32 cellular contexts compared by ENCODE assay signal in genomic region chr6:157777344-157777743, GRCh38. TPM values are rescaled to one million over a fixed set of nuclear protein-coding genes. Genes with fewer than 3 reads are reported as not detected.
DNase-seq lines count a peak whose midpoint lies in the region; ATAC-seq, FAIRE-seq and TF ChIP-seq lines count a peak whose summit lies in the region.
"Had no signal": no experiment of that assay in that cellular context is flagged by ENCODE, and none has a peak within 500 bp of the region (broad histone marks: within the 10 kb centered on the region; RNA-seq: fewer than 3 reads in every experiment).

No MANE protein-coding gene starts in this region.

- no peak for TF ChIP-seq POLR2A in K562 (conservative IDR thresholded peaks at IDR 0.05)
- no peak for TF ChIP-seq POLR2A in Peyer's patch (IDR thresholded peaks at IDR 0.05)

- no peak overlapping the region for H3K27ac Mint-ChIP-seq in stimulated activated memory B cell treated with anti-CD40 and anti-IgM and Interleukin-4, amounts not matched to agents 10 μg/mL and 1 μg/mL and 100 μg/mL, for 72 hours
- H3K27ac Mint-ChIP-seq: B cell; CD14-positive monocyte; CD4-positive, alpha-beta memory T cell; CD4-positive, alpha-beta T cell; CD8-positive, alpha-beta memory T cell; CD8-positive, alpha-beta T cell had no signal

- H3K18ac ChIP-seq in neuronal stem cell (ENCODE audit: low read length) = no peak overlapping the region

- DNase-seq in K562 (ENCODE audit: extremely low read depth in 1 of 4, low spot score in 3 of 4) (no peak), neuronal stem cell (ENCODE audit: low spot score) (no peak), GM10266 (ENCODE audit: extremely low spot score) (no peak), Peyer's patch (no peak)
- DNase-seq: 8988T; ACHN; AML-193; BE2C; C1 segment of cervical spinal cord; Caco-2; Calu3; CD4-positive, alpha-beta memory T cell; CD4-positive, alpha-beta T cell; CD4-positive, CD25-positive, alpha-beta regulatory T cell; CD8-positive, alpha-beta memory T cell; CD8-positive, alpha-beta T cell; COR-L47; DMS 273 treated with DMSO at 0.1 percent for 48 hours; DMS153; DND-41; EL had no signal

- H3K4me3 ChIP-seq in HEK293 (ENCODE audit: low read depth, low read length) (no peak overlapping the region), K562 (no peak overlapping the region), neuronal stem cell (ENCODE audit: low read length in 2 of 2) (no peak overlapping the region), Peyer's patch (no peak overlapping the region)
- H3K4me3 ChIP-seq: A549; BLaER1; BLaER1 treated with 17β-estradiol and CSF1 and Interleukin-3, amounts not matched to agents 10 nM and 100 nM had no signal

- H3K4me2 ChIP-seq in K562 (ENCODE audit: insufficient read depth, low read length) = no peak overlapping the region
- no peak overlapping the region for H3K4me2 ChIP-seq in neuronal stem cell (ENCODE audit: insufficient read depth, low read length, poor library complexity, severe bottlenecking)
- H3K4me2 ChIP-seq: A549; BLaER1; BLaER1 treated with 17β-estradiol and CSF1 and Interleukin-3, amounts not matched to agents 10 nM and 100 nM had no signal

- H3K79me1 ChIP-seq in neuronal stem cell (ENCODE audit: low read depth, low read length) = no peaks in the 10 kb centered on the region

- peaks cover 6% of the 10 kb centered on the region for H3K27me3 Mint-ChIP-seq in stimulated activated memory B cell treated with anti-CD40 and anti-IgM and Interleukin-4, amounts not matched to agents 10 μg/mL and 1 μg/mL and 100 μg/mL, for 72 hours
- H3K27me3 Mint-ChIP-seq: CD4-positive, alpha-beta T cell had no signal

- in situ Hi-C loops in K562 (cut with MboI) = no loop called here

- no peaks in the 10 kb centered on the region for H3K9me1 ChIP-seq in K562 (ENCODE audit: control insufficient read depth, insufficient read depth, low read length)

- no peak for ATAC-seq in K562
- ATAC-seq in stimulated activated memory B cell treated with anti-CD40 and anti-IgM and Interleukin-4, amounts not matched to agents 10 μg/mL and 1 μg/mL and 100 μg/mL, for 72 hours = no peak
- ATAC-seq: A549; CD8-positive, alpha-beta T cell had no signal

- no peak overlapping the region for H2AK5ac ChIP-seq in neuronal stem cell (ENCODE audit: low read depth, low read length)

- H2AFZ ChIP-seq in K562 (ENCODE audit: low read depth, low read length) = 0 out of 2 replicates have a peak overlapping the region, but pooled peaks have one; percentile 5
- H2AFZ ChIP-seq in neuronal stem cell (ENCODE audit: low read length) = no peak overlapping the region

- H2BK5ac ChIP-seq in neuronal stem cell (ENCODE audit: low read length) = no peak overlapping the region

- H3K9me3 Mint-ChIP-seq in stimulated activated memory B cell treated with anti-CD40 and anti-IgM and Interleukin-4, amounts not matched to agents 10 μg/mL and 1 μg/mL and 100 μg/mL, for 72 hours = peaks cover 6% of the 10 kb centered on the region

- BruUV-seq in K562 (replicated peaks; lab: Mats Ljungman, UMichigan) = no TSS peak

- TF ChIP-seq EP300 in K562 (IDR thresholded peaks at IDR 0.05; ENCODE audit: low read length) = no peak

- no peak for TF ChIP-seq CTCF in HEK293 (tag by site-specific recombination; IDR thresholded peaks at IDR 0.05)
- TF ChIP-seq CTCF in K562 (IDR thresholded peaks at IDR 0.05 in 2 of 3, conservative IDR thresholded peaks at IDR 0.05 in 1 of 3; ENCODE audit: insufficient read depth in 2 of 3, low read depth in 1 of 3, low read length in 3 of 3) = no peak
- TF ChIP-seq CTCF in GM10266 (IDR thresholded peaks at IDR 0.05; ENCODE audit: control insufficient read depth, insufficient read depth, low read depth, missing control alignments) = no peak
- no peak for TF ChIP-seq CTCF in Peyer's patch (IDR thresholded peaks at IDR 0.05)

- H3K4me1 ChIP-seq in HEK293 (ENCODE audit: control insufficient read depth, insufficient read depth, low read length) (no peaks in the 10 kb centered on the region), K562 (replicated peaks in 1 of 2; ENCODE audit: control insufficient read depth in 2 of 2, insufficient read depth in 2 of 2, low read length in 2 of 2) (peaks cover 25 to 28% of the 10 kb centered on the region in 2 experiments), neuronal stem cell (ENCODE audit: control insufficient read depth in 2 of 2, insufficient read depth in 1 of 2, low read depth in 1 of 2, low read length in 2 of 2) (peaks cover 0 to 2% of the 10 kb centered on the region in 2 donors), Peyer's patch (no peaks in the 10 kb centered on the region)
- H3K4me1 ChIP-seq: BE2C had no signal

- TF ChIP-seq RAD21 in K562 (CRISPR knock-in tag; conservative IDR thresholded peaks at IDR 0.05 in 1 of 2, IDR thresholded peaks at IDR 0.05 in 1 of 2) = no peak

- H3K27ac ChIP-seq in HEK293 (ENCODE audit: extremely low read depth, low read depth, low read length) (no peak overlapping the region), K562 (ENCODE audit: extremely low read depth, low read depth, low read length) (no peak overlapping the region), neuronal stem cell (replicated peaks; ENCODE audit: low read length) (no peak overlapping the region), Peyer's patch (no peak overlapping the region)
- H3K27ac ChIP-seq: 22Rv1; A549; BLaER1; BLaER1 treated with 17β-estradiol and CSF1 and Interleukin-3, amounts not matched to agents 10 nM and 100 nM; C4-2B had no signal

- H3K9ac ChIP-seq in K562 (ENCODE audit: insufficient read depth in 1 of 2, low read depth in 2 of 2, low read length in 2 of 2) (no peak overlapping the region), neuronal stem cell (ENCODE audit: low read depth, low read length, poor library complexity) (no peak overlapping the region)
- H3K9ac ChIP-seq: BLaER1; BLaER1 treated with 17β-estradiol and CSF1 and Interleukin-3, amounts not matched to agents 10 nM and 100 nM had no signal

- no peaks in the 10 kb centered on the region for H3K36me3 Mint-ChIP-seq in stimulated activated memory B cell treated with anti-CD40 and anti-IgM and Interleukin-4, amounts not matched to agents 10 μg/mL and 1 μg/mL and 100 μg/mL, for 72 hours
- H3K36me3 Mint-ChIP-seq: CD14-positive monocyte; CD8-positive, alpha-beta T cell had no signal

- intact Hi-C loops in K562 (cut with micrococcal nuclease) = no loop called here

- no peak overlapping the region for H4K8ac ChIP-seq in neuronal stem cell (ENCODE audit: low read depth, low read length)

- 83% methylated on average over 4 of the region's 4 CpGs for WGBS in K562 (ENCODE audit: insufficient coverage, low coverage, missing lambda C conversion rate)
- no CpG with 5 or more reads among the region's 4 CpGs for WGBS in neuronal stem cell (ENCODE audit: extremely low coverage in 2 of 2, insufficient read length in 2 of 2, insufficient replicate concordance in 1 of 2), 2 donors

- H3K4me1 Mint-ChIP-seq in stimulated activated memory B cell treated with anti-CD40 and anti-IgM and Interleukin-4, amounts not matched to agents 10 μg/mL and 1 μg/mL and 100 μg/mL, for 72 hours = peaks cover 24% of the 10 kb centered on the region
- H3K4me1 Mint-ChIP-seq: CD14-positive monocyte had no signal

- H3K4ac ChIP-seq in neuronal stem cell (ENCODE audit: low read length) = no peak overlapping the region

- H3K23ac ChIP-seq in neuronal stem cell (ENCODE audit: low read depth, low read length, poor library complexity) = no peak overlapping the region

- H2BK120ac ChIP-seq in neuronal stem cell (ENCODE audit: low read depth, low read length) = no peak overlapping the region

- no peaks in the 10 kb centered on the region for H3K36me3 ChIP-seq in HEK293 (ENCODE audit: control insufficient read depth in 2 of 2, insufficient read depth in 1 of 2, low read length in 2 of 2)
- no peaks in the 10 kb centered on the region for H3K36me3 ChIP-seq in K562 (ENCODE audit: control insufficient read depth, insufficient read depth, low read length)
- H3K36me3 ChIP-seq in neuronal stem cell (replicated peaks in 1 of 2; ENCODE audit: control insufficient read depth in 2 of 2, insufficient read depth in 2 of 2, low read length in 2 of 2) = no peaks in the 10 kb centered on the region
- no peaks in the 10 kb centered on the region for H3K36me3 ChIP-seq in Peyer's patch
- H3K36me3 ChIP-seq: BE2C; BLaER1; BLaER1 treated with 17β-estradiol and CSF1 and Interleukin-3, amounts not matched to agents 10 nM and 100 nM had no signal

- H2BK12ac ChIP-seq in neuronal stem cell (ENCODE audit: low read length) = no peak overlapping the region

- H3K4me3 Mint-ChIP-seq in stimulated activated memory B cell treated with anti-CD40 and anti-IgM and Interleukin-4, amounts not matched to agents 10 μg/mL and 1 μg/mL and 100 μg/mL, for 72 hours = no peak overlapping the region
- H3K4me3 Mint-ChIP-seq: B cell; CD14-positive monocyte; CD4-positive, alpha-beta memory T cell; CD4-positive, alpha-beta T cell; CD4-positive, CD25-positive, alpha-beta regulatory T cell; CD8-positive, alpha-beta memory T cell; CD8-positive, alpha-beta T cell had no signal

- H2BK15ac ChIP-seq in neuronal stem cell (ENCODE audit: low read length) = no peak overlapping the region

- H4K91ac ChIP-seq in neuronal stem cell (ENCODE audit: low read depth, low read length, poor library complexity) = peak overlapping the region; percentile 32

- H3K27me3 ChIP-seq in K562 (ENCODE audit: control insufficient read depth in 2 of 2, insufficient read depth in 2 of 2, low read length in 2 of 2) = no peaks in the 10 kb centered on the region
- H3K27me3 ChIP-seq in neuronal stem cell (ENCODE audit: control insufficient read depth in 3 of 3, insufficient read depth in 3 of 3, low read depth in 1 of 3, low read length in 3 of 3) = peaks cover 0 to 9% (median 0%) of the 10 kb centered on the region in 3 experiments
- H3K27me3 ChIP-seq in Peyer's patch = no peaks in the 10 kb centered on the region
- H3K27me3 ChIP-seq: BE2C; BLaER1; BLaER1 treated with 17β-estradiol and CSF1 and Interleukin-3, amounts not matched to agents 10 nM and 100 nM had no signal

- CTCF ChIA-PET in HEK293 (lab: Yijun Ruan, JAX) (no interaction called here), K562 (lab: Yijun Ruan, JAX; ENCODE audit: low intra/inter-chr PET ratio) (no interaction called here)

- no peak for FAIRE-seq in K562 (lab: Jason Lieb, UNC)
- FAIRE-seq: A204.1, A549, D721Med had no signal

- no peaks in the 10 kb centered on the region for H3K9me3 ChIP-seq in HEK293 (ENCODE audit: control insufficient read depth, insufficient read depth, low read depth, low read length)
- no peaks in the 10 kb centered on the region for H3K9me3 ChIP-seq in K562 (replicated peaks; ENCODE audit: control insufficient read depth, insufficient read depth, low read depth, low read length)
- H3K9me3 ChIP-seq in neuronal stem cell (replicated peaks in 1 of 2; ENCODE audit: control insufficient read depth in 2 of 2, insufficient read depth in 1 of 2, low read depth in 1 of 2, low read length in 2 of 2) = peaks cover 0 to 2% of the 10 kb centered on the region in 2 donors
- H3K9me3 ChIP-seq in Peyer's patch = no peaks in the 10 kb centered on the region
- H3K9me3 ChIP-seq: A549, BE2C, BLaER1, Caco-2 had no signal

- no peaks in the 10 kb centered on the region for H3K79me2 ChIP-seq in K562 (ENCODE audit: control insufficient read depth, insufficient read depth, low read length)

- no peaks in the 10 kb centered on the region for H4K20me1 ChIP-seq in K562 (replicated peaks; ENCODE audit: control insufficient read depth, insufficient read depth, low read length)
- H4K20me1 ChIP-seq: BLaER1; BLaER1 treated with 17β-estradiol and CSF1 and Interleukin-3, amounts not matched to agents 10 nM and 100 nM had no signal

- no peak overlapping the region for H3K14ac ChIP-seq in neuronal stem cell (ENCODE audit: low read length)

- POLR2A ChIA-PET in HEK293 (lab: Yijun Ruan, JAX) (interaction anchor here (0.7 kb wide), 1 partner anchor 105 kb away, joined by 3 read pairs; no protein-coding TSS in a partner anchor), K562 (lab: Yijun Ruan, JAX) (no interaction called here)

RNA-seq across cellular contexts. Expression of gene SNX9, which starts 45.7 kb away (rescaled TPM):
- 38.7 and 52.0 TPM in 2 replicates for total RNA-seq in K562 (2011; cell fraction: chromatin; rRNA removed; ENCODE audit: low replicate concordance)
- 23.3 and 24.7 TPM in 2 replicates for total RNA-seq in K562 (2011; cell fraction: nucleolus; rRNA removed)
- total RNA-seq in K562 (2011; cell fraction: nucleoplasm; rRNA removed) = 28.7 and 31.5 TPM in 2 replicates
- 57.1 and 64.3 TPM in 2 replicates for total RNA-seq in K562 (2014; rRNA removed)
- total RNA-seq in K562 (2014; rRNA removed; fragmentation: Illumina TruSeq; extraction: Trizol) = 52.8 and 59.8 TPM in 2 replicates
- 45.2 and 48.1 TPM in 2 replicates for total RNA-seq in K562 (2015; rRNA removed; fragmentation: Illumina TruSeq; extraction: Trizol)
- 66.8 and 72.2 TPM in 2 replicates for total RNA-seq in K562 (2021)
- polyA plus RNA-seq in K562 (2011; rRNA removed) = 63.6 and 80.2 TPM in 2 replicates
- 35.7 and 42.0 TPM in 2 replicates for polyA plus RNA-seq in K562 (2011; cell fraction: cytosol; rRNA removed)
- polyA plus RNA-seq in K562 (2011; cell fraction: nucleus; rRNA removed) = 56.0 and 61.8 TPM in 2 replicates
- 38.3 and 43.4 TPM in 2 replicates for polyA plus RNA-seq in K562 (2012)
- 79.5 and 81.7 TPM in 2 replicates for polyA plus RNA-seq in K562 (2014; fragmentation: Illumina TruSeq; extraction: Trizol)
- polyA plus RNA-seq in K562 (2014; fragmentation: Nextera tagmentation; extraction: Ambion mirVana) = 1 to 10 TPM; 6.0 to 7.3 TPM
- 61.3 and 70.0 TPM in 2 replicates for polyA plus RNA-seq in K562 (2014; rRNA removed)
- polyA minus RNA-seq in K562 (2011; rRNA and poly(A)+ RNA removed) = 59.7 and 63.7 TPM in 2 replicates
- polyA minus RNA-seq in K562 (2011; cell fraction: cytosol; rRNA and poly(A)+ RNA removed) = 28.7 and 35.8 TPM in 2 replicates
- polyA minus RNA-seq in K562 (2011; cell fraction: nucleus; rRNA and poly(A)+ RNA removed) = 21.7 and 34.3 TPM in 2 replicates
- polyA plus RNA-seq in neuronal stem cell (2013, experiment 1 of 2) = 21.0 TPM
- polyA plus RNA-seq in neuronal stem cell (2013, experiment 2 of 2) = 21.3 TPM
- total RNA-seq in Peyer's patch = 10 to 100 TPM; 49.8 to 59.1 (median 52.5) TPM

Comparison
In these comparisons a context has a peak if more than half of its experiments do, and no peak if none do; other contexts are left out.
1. Of the 44 proteins assayed by ChIP-seq in both K562 and HEK293: peak only in K562: none; only in HEK293: SETDB1; in both: none; in neither: 43.